In the genomic region with DNA sequence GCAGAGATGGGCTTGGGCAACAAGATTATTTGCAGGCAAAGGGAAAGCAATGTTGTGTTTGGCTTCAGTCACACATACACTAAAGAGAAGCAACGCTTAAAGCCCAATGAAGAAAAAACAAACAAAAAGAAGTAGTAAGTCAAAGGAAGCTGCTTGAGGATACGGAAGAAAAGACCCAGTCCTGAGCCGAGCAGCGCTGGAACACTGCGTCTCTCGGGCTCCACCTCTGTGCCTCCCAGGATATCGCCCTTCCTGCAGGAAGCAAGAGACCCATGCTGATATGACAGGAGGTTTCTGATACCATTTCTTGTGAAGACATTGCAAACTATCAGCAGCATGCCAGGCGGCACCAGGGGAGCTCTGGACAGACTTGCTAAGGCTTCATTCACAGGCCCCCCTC, we compare ENCODE assay signal across 1 cellular context.
TF ChIP-seq lines count a peak whose summit lies in the region.

No MANE protein-coding gene starts in this region.

TF ChIP-seq in SK-N-SH, 30 proteins besides CTCF, POLR2A, EP300 and RAD21 (continued from another document):
- no peak for TF ChIP-seq IRF3 (IDR thresholded peaks at IDR 0.05; ENCODE audit: low read depth, low read length)
